ENCODE assay signal across 25 cellular contexts in the genomic region with DNA sequence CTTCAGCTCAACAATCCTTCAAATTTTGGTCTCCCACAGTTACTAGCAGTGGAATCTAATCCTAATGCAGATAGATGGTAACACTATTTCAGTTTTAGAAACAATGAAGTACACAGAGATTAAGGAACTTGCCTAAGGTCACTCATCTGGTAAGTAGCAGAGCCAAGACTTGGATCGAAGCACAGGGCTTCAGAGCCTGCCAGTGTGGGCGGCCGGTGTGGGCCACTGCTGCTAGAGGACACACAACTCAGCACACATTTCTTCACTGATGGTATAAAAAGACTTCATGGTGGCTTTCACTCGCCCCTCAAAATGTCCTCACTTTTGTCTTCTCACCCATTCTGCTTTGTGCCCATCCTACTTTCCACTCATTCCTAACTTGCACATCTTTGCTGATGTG.
"Had no signal": no experiment of that assay in that cellular context is flagged by ENCODE, and none has a peak within 500 bp of the region (broad histone marks: within the 10 kb centered on the region; RNA-seq: fewer than 3 reads in every experiment).

No MANE protein-coding gene starts in this region.

- H3K27ac Mint-ChIP-seq: endodermal cell, nephron, neural progenitor cell, progenitor cell of endocrine pancreas had no signal

- H3K36me3 ChIP-seq: neural progenitor cell, stomach, upper lobe of left lung had no signal

- H3K27me3 ChIP-seq: esophagus muscularis mucosa, foreskin keratinocyte, gastroesophageal sphincter, stomach, tibial artery, upper lobe of left lung had no signal

- H3K9me3 Mint-ChIP-seq: endodermal cell; naive thymus-derived CD4-positive, alpha-beta T cell; nephron; neural progenitor cell had no signal

- H3K4me3 ChIP-seq: esophagus muscularis mucosa, gastroesophageal sphincter, neural progenitor cell, smooth muscle cell, stomach, tibial artery, upper lobe of left lung had no signal

- H3K27ac ChIP-seq: esophagus muscularis mucosa, foreskin keratinocyte, gastroesophageal sphincter, neural progenitor cell, parathyroid adenoma, stomach, tibial artery, upper lobe of left lung had no signal

- DNase-seq: cerebellar nuclear complex; effector CD8-positive, alpha-beta T cell; endodermal cell; foreskin keratinocyte; glutamatergic neuron; mammary epithelial cell; mesendoderm; midbrain; naive thymus-derived CD4-positive, alpha-beta T cell; stimulated activated CD4-positive, alpha-beta T cell treated with anti-CD3 and anti-CD28 coated beads, Interleukin-12 subunit alpha, Interleukin-12 subunit beta, amount 100 ng/mL, for 4 hours; stimulated activated CD4-positive, alpha-beta T cell treated with anti-CD3 and anti-CD28 coated beads, Interleukin-1b, Interleukin-23, amount 100 ng/mL, for 48 hours; stimulated activated CD4-positive, alpha-beta T cell treated with anti-CD3 and anti-CD28 coated beads, Interleukin-4, amount 100 ng/mL, for 1 hour; stimulated activated CD8-positive, alpha-beta memory T cell treated with anti-CD3 and anti-CD28 coated beads, Interleukin-4, amount 100 ng/mL, for 48 hours; stimulated activated naive CD4-positive, alpha-beta T cell treated with Interleukin-2 at 50 U/mL for 16 hours; stomach; tibial artery had no signal

- H3K4me3 Mint-ChIP-seq: endodermal cell; naive thymus-derived CD4-positive, alpha-beta T cell; neural progenitor cell had no signal

- H3K9me3 ChIP-seq: esophagus muscularis mucosa, gastroesophageal sphincter, stomach, tibial artery, upper lobe of left lung had no signal

- ATAC-seq: foreskin keratinocyte; gastroesophageal sphincter; naive thymus-derived CD4-positive, alpha-beta T cell; sciatic nerve had no signal
